8 cellular contexts compared by ENCODE assay signal in the genomic region with DNA sequence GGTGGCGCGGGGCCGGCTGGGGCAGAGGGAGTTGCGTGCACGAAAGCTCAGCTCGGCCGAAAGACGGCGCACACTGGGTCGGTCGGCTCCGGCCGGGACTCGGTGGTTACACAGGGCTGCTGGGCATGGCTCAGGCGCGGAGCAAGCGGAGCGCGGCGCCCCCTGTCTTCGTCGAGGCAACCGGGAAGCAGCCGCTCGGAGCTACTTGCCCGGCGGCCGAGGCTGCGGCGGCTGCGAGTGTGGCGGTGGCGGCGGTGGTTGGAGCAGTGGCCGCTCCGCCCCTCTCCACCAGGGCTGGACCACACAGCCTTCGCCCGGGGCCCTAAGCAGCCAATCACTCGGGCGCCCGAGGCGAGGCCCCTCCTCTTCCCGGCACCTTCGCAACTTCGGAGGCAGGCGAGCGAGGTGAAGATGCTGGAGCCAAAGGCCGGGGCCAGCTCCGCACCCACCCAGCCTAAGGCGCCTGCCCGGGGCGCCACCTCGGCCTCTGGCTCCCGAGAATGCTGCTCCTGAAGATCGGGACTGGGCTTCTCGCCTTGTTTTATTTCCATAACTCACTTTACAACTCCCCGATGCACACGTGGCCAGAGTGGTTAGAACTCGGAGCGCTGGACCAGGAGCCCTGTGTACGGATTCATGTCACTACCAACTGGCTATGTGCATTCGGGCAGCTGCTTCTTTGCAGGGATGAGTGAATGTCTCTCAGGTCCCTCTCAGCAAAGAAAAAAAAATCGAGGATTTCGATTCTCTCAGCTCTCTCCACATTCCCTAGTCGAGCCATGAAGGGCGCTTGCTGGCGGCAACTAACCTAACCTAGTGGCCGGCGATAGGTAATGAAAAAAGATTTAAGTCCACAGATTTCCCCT. TPM values are rescaled to one million over a fixed set of nuclear protein-coding genes. Genes with fewer than 3 reads are reported as not detected.
DNase-seq lines count a peak whose midpoint lies in the region; ATAC-seq and TF ChIP-seq lines count a peak whose summit lies in the region.

A gene (minus strand): TSS at position 241 of the 866 bp plus-strand sequence. CDS start 241 bp downstream, outside the sequence.

- DNase-seq in NCI-H2227 treated with DMSO at 0.1 percent for 48 hours (lab: John Stamatoyannopoulos, UW) (peak; percentile 77), colonic mucosa (peak; percentile 87), left colon (peak; percentile 87 to 89)
- peak in 3 of 4 experiments; percentile 7 to 50 (median 30) for DNase-seq in stimulated activated CD4-positive, alpha-beta T cell treated with anti-CD3 and anti-CD28 coated beads, Interleukin-1b, Interleukin-23, amount 100 ng/mL, for 24 hours (ENCODE audit: low read depth in 4 of 4, low spot score in 1 of 4)

- peak; percentile 87 for ATAC-seq in GM19035 (IDR thresholded peaks at IDR 0.05; ENCODE audit: unreplicated experiment)
- ATAC-seq in HG03175 (IDR thresholded peaks at IDR 0.05; ENCODE audit: unreplicated experiment): peak; percentile 77
- peak; percentile 78 to 81 for ATAC-seq in activated CD4-positive, CD25-positive, alpha-beta regulatory T cell treated with anti-CD3 and anti-CD28 coated beads, Interleukin-2, amount 50 U/mL, for 24 hours
- ATAC-seq in left colon: peak; percentile 91

- peak within 1 kb of the TSS; percentile 97 for H3K4me2 ChIP-seq in BLaER1

- peaks cover 4% of the 10 kb centered on the region; the same call in 1 of the 2 replicates for H3K36me3 ChIP-seq in BLaER1
- H3K36me3 ChIP-seq in colonic mucosa: no peaks in the 10 kb centered on the region

- H3K27me3 ChIP-seq in BLaER1: peaks cover 71% of the 10 kb centered on the region
- H3K27me3 ChIP-seq in colonic mucosa: peaks cover 12% of the 10 kb centered on the region

- TF ChIP-seq CTCF in colonic mucosa (IDR thresholded peaks at IDR 0.05): peak; percentile 50

- H3K27ac ChIP-seq in BLaER1 (no peak within 1 kb of the TSS), colonic mucosa (no peak within 1 kb of the TSS)

- H3K4me3 ChIP-seq in BLaER1 (peak within 1 kb of the TSS; percentile 68), colonic mucosa (peak within 1 kb of the TSS; percentile 55)

- H3K9me3 ChIP-seq in BLaER1 (no peaks in the 10 kb centered on the region), colonic mucosa (no peaks in the 10 kb centered on the region)

- H3K4me1 ChIP-seq in BLaER1: peaks cover 31% of the 10 kb centered on the region
- peaks cover 11% of the 10 kb centered on the region for H3K4me1 ChIP-seq in colonic mucosa

- H3K9ac ChIP-seq in BLaER1 (peak within 1 kb of the TSS; percentile 31; the same call in 1 of the 2 replicates), colonic mucosa (ENCODE audit: low read depth in 2 of 2, low read length in 2 of 2) (peak within 1 kb of the TSS; percentile 12 to 70)

- intact Hi-C loops in colonic mucosa (cut with DNase I) (no loop called here), left colon (cut with DNase I, micrococcal nuclease) (loop anchor here in 1 of 2 donors (5.0 kb wide), 1 partner anchor 117 kb away; no protein-coding TSS in a partner anchor)

- H4K20me1 ChIP-seq in BLaER1: peaks cover 83% of the 10 kb centered on the region

RNA-seq across cellular contexts. Expression of the gene that starts here (rescaled TPM):
- total RNA-seq in colonic mucosa (under 1 TPM; 0.30 to 0.45 TPM), left colon (under 1 TPM; 0.34 to 0.37 TPM)

Comparison
In these comparisons a context has a peak if more than half of its experiments do, and no peak if none do; other contexts are left out.
1. Peak in DNase-seq, H3K4me3 ChIP-seq and H3K9ac ChIP-seq in colonic mucosa; RNA of the gene not detected or under 1 TPM.
2. Peak in DNase-seq and ATAC-seq in left colon; RNA of the gene not detected or under 1 TPM.
3. DNase-seq: peak in every context shown above with its lines; median percentile 88 in left colon; 87 in colonic mucosa; 77 in NCI-H2227 treated with DMSO at 0.1 percent for 48 hours; 30 in stimulated activated CD4-positive, alpha-beta T cell treated with anti-CD3 and anti-CD28 coated beads, Interleukin-1b, Interleukin-23, amount 100 ng/mL, for 24 hours.